Comparison of ENCODE assay signal across 14 cellular contexts in the genomic region with DNA sequence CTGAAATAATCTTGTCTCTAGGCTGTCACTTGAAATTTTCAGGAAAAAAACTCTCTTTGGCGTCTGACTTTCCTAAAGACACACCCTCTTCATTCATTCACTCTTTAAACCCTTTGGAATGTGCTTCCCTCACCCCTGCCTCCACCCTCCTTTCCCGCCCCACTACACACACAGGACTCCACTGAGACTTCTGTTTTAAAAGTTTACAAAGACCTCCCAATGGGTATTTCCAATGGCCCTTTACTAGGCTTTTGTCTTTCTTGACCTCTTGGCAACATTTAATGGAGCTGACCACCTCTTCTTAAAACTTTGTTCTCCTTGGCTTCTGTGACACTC.
A peak's percentile ranks its signal among the peaks of the same experiment; 100 is the strongest.
DNase-seq lines count a peak whose midpoint lies in the region; ATAC-seq, FAIRE-seq and TF ChIP-seq lines count a peak whose summit lies in the region.
"Had no signal": no experiment of that assay in that cellular context is flagged by ENCODE, and none has a peak within 500 bp of the region (broad histone marks: within the 10 kb centered on the region; RNA-seq: fewer than 3 reads in every experiment).

No MANE protein-coding gene starts in this region.

- H3K4me3 ChIP-seq in adipocyte (ENCODE audit: low read length), result peak overlapping the region; percentile 44
- no peak overlapping the region for H3K4me3 ChIP-seq in hepatocyte
- H3K4me3 ChIP-seq: SK-N-MC had no signal

- POLR2A ChIA-PET in naive thymus-derived CD8-positive, alpha-beta T cell (lab: Charles Lee), result no interaction called here

- no peaks in the 10 kb centered on the region for H3K36me3 Mint-ChIP-seq in naive thymus-derived CD8-positive, alpha-beta T cell

- ATAC-seq in left ventricle myocardium superior (peak; percentile 54), Right ventricle myocardium superior (ENCODE audit: poor library complexity) (no peak), HG02678 (IDR thresholded peaks at IDR 0.05; ENCODE audit: unreplicated experiment) (no peak), HG03439 (IDR thresholded peaks at IDR 0.05; ENCODE audit: unreplicated experiment) (no peak)
- ATAC-seq in naive thymus-derived CD8-positive, alpha-beta T cell, result no peak

- H3K36me3 ChIP-seq in adipocyte (ENCODE audit: control insufficient read depth, insufficient read depth, low read length, severe bottlenecking) (peaks cover 3% of the 10 kb centered on the region), hepatocyte (replicated peaks; ENCODE audit: insufficient read depth, low read depth) (no peaks in the 10 kb centered on the region)

- no peaks in the 10 kb centered on the region for H3K9me2 ChIP-seq in hepatocyte (replicated peaks; ENCODE audit: insufficient read depth)

- H4K20me1 ChIP-seq in hepatocyte (ENCODE audit: insufficient read depth, poor library complexity, severe bottlenecking), result peaks cover 73% of the 10 kb centered on the region

- peaks cover 100% of the 10 kb centered on the region for H3K79me2 ChIP-seq in hepatocyte

- no peak for TF ChIP-seq POLR2A in GM12892 (IDR thresholded peaks at IDR 0.05; ENCODE audit: low read depth, low read length)

- H3K27ac ChIP-seq in hepatocyte, result peak overlapping the region; percentile 50
- H3K27ac ChIP-seq: SK-N-MC had no signal

- H2AFZ ChIP-seq in hepatocyte, result no peak overlapping the region

- H3K27me3 ChIP-seq in adipocyte (replicated peaks; ENCODE audit: control insufficient read depth, insufficient read depth, low read length) (no peaks in the 10 kb centered on the region), hepatocyte (no peaks in the 10 kb centered on the region)

- H3K27me3 Mint-ChIP-seq in naive thymus-derived CD8-positive, alpha-beta T cell, result no peaks in the 10 kb centered on the region
- H3K27me3 Mint-ChIP-seq: memory B cell, progenitor cell of endocrine pancreas had no signal

- H3K4me1 Mint-ChIP-seq in naive thymus-derived CD8-positive, alpha-beta T cell, result peaks cover 13 to 46% (median 43%) of the 10 kb centered on the region in 4 donors

- DNase-seq in left ventricle myocardium superior (no peak), Right ventricle myocardium superior (no peak), adipocyte (ENCODE audit: low read depth) (peak; percentile 59), hepatocyte (ENCODE audit: low spot score) (no peak), GM12892 (ENCODE audit: insufficient read length) (no peak)
- no peak for DNase-seq in naive thymus-derived CD8-positive, alpha-beta T cell
- DNase-seq: activated CD4-positive, CD25-positive, alpha-beta regulatory T cell treated with anti-CD3 and anti-CD28 coated beads, Interleukin-2, amount 50 U/mL, for 72 hours; DND-41; NCI-H526 treated with DMSO at 0.1 percent for 48 hours had no signal

- H3K9me3 Mint-ChIP-seq in naive thymus-derived CD8-positive, alpha-beta T cell, result no peaks in the 10 kb centered on the region
- H3K9me3 Mint-ChIP-seq: memory B cell had no signal

- H3K4me3 Mint-ChIP-seq in naive thymus-derived CD8-positive, alpha-beta T cell, result no peak overlapping the region
- H3K4me3 Mint-ChIP-seq: memory B cell had no signal

- no peak for TF ChIP-seq CTCF in hepatocyte (IDR thresholded peaks at IDR 0.05; ENCODE audit: poor library complexity)

- no peak for FAIRE-seq in GM12892 (lab: Jason Lieb, UNC)

- H3K27ac Mint-ChIP-seq in naive thymus-derived CD8-positive, alpha-beta T cell, result no peak overlapping the region
- H3K27ac Mint-ChIP-seq: memory B cell, progenitor cell of endocrine pancreas had no signal

- 25% methylated on average over 2 of the region's 2 CpGs for WGBS in hepatocyte (ENCODE audit: low lambda C conversion rate, missing lambda C conversion rate)

- H3K9me3 ChIP-seq in adipocyte (ENCODE audit: control insufficient read depth, low read length), result no peaks in the 10 kb centered on the region
- H3K9me3 ChIP-seq in hepatocyte (ENCODE audit: low read depth), result no peaks in the 10 kb centered on the region

- H3K4me1 ChIP-seq in adipocyte (ENCODE audit: control insufficient read depth, insufficient read depth, low read length), result peaks cover 68% of the 10 kb centered on the region
- peaks cover 29% of the 10 kb centered on the region for H3K4me1 ChIP-seq in hepatocyte (ENCODE audit: insufficient read depth)

- peak overlapping the region; percentile 10 for H3K9ac ChIP-seq in adipocyte (ENCODE audit: low read length)

- intact Hi-C loops in left ventricle myocardium superior (cut with micrococcal nuclease) (no loop called here), Right ventricle myocardium superior (cut with DNase I) (no loop called here)

- H3K4me2 ChIP-seq in hepatocyte, result peak overlapping the region; percentile 31
